In the genomic region with DNA sequence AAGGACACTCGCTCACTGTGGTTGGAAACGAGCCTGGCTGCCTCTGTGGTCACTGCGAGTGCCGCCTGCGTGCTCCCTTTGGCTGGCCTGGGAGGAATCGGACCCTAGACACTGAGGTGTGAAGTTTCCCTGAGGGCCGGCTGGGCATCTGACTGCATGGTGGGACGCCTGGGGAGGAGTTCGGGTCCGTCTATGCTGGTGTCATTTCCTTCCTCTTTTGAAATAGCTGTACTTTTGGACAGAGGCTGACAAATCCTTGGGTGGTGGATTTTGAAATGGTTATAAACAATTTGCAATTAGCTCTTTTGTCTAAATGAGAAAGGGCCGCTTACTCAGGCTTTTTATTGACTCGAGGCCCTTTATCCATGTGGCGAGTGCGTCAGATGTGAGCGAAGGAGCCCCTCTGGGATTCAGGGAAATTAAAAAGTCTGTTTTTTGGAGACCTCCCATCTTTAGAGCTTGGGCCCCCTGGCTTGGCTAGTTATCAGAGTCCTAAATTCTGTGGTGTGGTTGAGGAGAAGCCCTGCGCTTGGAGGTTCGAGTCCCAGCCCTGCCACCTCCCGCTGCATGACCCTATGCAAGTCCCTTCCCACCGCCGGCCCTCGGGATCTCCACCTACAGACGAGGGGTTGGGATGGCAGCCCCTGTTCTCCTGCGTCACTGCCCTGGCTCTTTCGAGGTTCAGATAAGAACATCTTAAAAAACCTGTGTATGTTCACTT, we compare ENCODE assay signal across 9 cellular contexts.
DNase-seq lines count a peak whose midpoint lies in the region; ATAC-seq, FAIRE-seq and TF ChIP-seq lines count a peak whose summit lies in the region.
"Had no signal": no experiment of that assay in that cellular context is flagged by ENCODE, and none has a peak within 500 bp of the region (broad histone marks: within the 10 kb centered on the region; RNA-seq: fewer than 3 reads in every experiment).

No MANE protein-coding gene starts in this region.

- intact Hi-C loops in Right ventricle myocardium inferior (cut with DNase I): no loop called here
- intact Hi-C loops in cardiac septum (cut with DNase I): no loop called here

- no peaks in the 10 kb centered on the region for H3K79me2 ChIP-seq in mesendoderm (ENCODE audit: control insufficient read depth, insufficient read depth, low read length)
- no peaks in the 10 kb centered on the region for H3K79me2 ChIP-seq in GM23248 (ENCODE audit: insufficient read depth)

- ATAC-seq in Right ventricle myocardium inferior (peak; percentile 56), HG02852 (IDR thresholded peaks at IDR 0.05; ENCODE audit: unreplicated experiment) (no peak)

- no peak for TF ChIP-seq POLR2A in GM12892 (IDR thresholded peaks at IDR 0.05; ENCODE audit: low read depth, low read length)

- no peak for TF ChIP-seq CTCF in endothelial cell (IDR thresholded peaks at IDR 0.05; ENCODE audit: unreplicated experiment)

- no peak overlapping the region for H3K18ac ChIP-seq in mesendoderm (ENCODE audit: low read length)

- H3K4me3 Mint-ChIP-seq in endothelial cell (ENCODE audit: unreplicated experiment): peak overlapping the region; percentile 59
- H3K4me3 Mint-ChIP-seq: activated naive CD4-positive, alpha-beta T cell treated with anti-CD3 and anti-CD28 coated beads, Interleukin-2, amount 50 U/mL, for 24 hours had no signal

- no peaks in the 10 kb centered on the region for H3K4me1 ChIP-seq in mesendoderm (ENCODE audit: control insufficient read depth, low read depth, low read length)
- H3K4me1 ChIP-seq in GM23248 (ENCODE audit: insufficient read depth): peaks cover 8% of the 10 kb centered on the region; the same call in 1 of the 2 replicates

- H3K27me3 ChIP-seq in mesendoderm (ENCODE audit: insufficient read depth, low read length, poor library complexity) (no peaks in the 10 kb centered on the region), GM23248 (replicated peaks; ENCODE audit: insufficient read depth) (no peaks in the 10 kb centered on the region)

- no peaks in the 10 kb centered on the region for H4K20me1 ChIP-seq in GM23248 (ENCODE audit: insufficient read depth)

- no peak overlapping the region for H3K27ac ChIP-seq in mesendoderm (ENCODE audit: low read depth, low read length)
- no peak overlapping the region for H3K27ac ChIP-seq in GM23248

- FAIRE-seq in GM12892 (lab: Jason Lieb, UNC): no peak

- H2AK5ac ChIP-seq in mesendoderm (ENCODE audit: low read length): no peak overlapping the region

- H4K8ac ChIP-seq in mesendoderm (ENCODE audit: low read depth, low read length): no peak overlapping the region

- no peak overlapping the region for H3K56ac ChIP-seq in mesendoderm (ENCODE audit: low read length)

- H3K27me3 Mint-ChIP-seq in endothelial cell (ENCODE audit: unreplicated experiment): peaks cover 54% of the 10 kb centered on the region
- H3K27me3 Mint-ChIP-seq: activated naive CD4-positive, alpha-beta T cell treated with anti-CD3 and anti-CD28 coated beads, Interleukin-2, amount 50 U/mL, for 24 hours had no signal

- H2BK5ac ChIP-seq in mesendoderm (ENCODE audit: low read length): no peak overlapping the region

- H3K9me3 Mint-ChIP-seq in endothelial cell (ENCODE audit: unreplicated experiment): no peaks in the 10 kb centered on the region
- H3K9me3 Mint-ChIP-seq: activated naive CD4-positive, alpha-beta T cell treated with anti-CD3 and anti-CD28 coated beads, Interleukin-2, amount 50 U/mL, for 24 hours had no signal

- H3K4me1 Mint-ChIP-seq in endothelial cell (ENCODE audit: unreplicated experiment): peaks cover 68% of the 10 kb centered on the region

- H3K9me2 ChIP-seq in GM23248 (ENCODE audit: insufficient read depth): no peaks in the 10 kb centered on the region

- H3K79me1 ChIP-seq in mesendoderm (ENCODE audit: low read length): no peaks in the 10 kb centered on the region

- H3K36me3 Mint-ChIP-seq in endothelial cell (ENCODE audit: low read depth, unreplicated experiment): peaks cover 66% of the 10 kb centered on the region

- H4K5ac ChIP-seq in mesendoderm (ENCODE audit: low read length): no peak overlapping the region

- no peaks in the 10 kb centered on the region for H3K36me3 ChIP-seq in mesendoderm (ENCODE audit: control insufficient read depth, insufficient read depth, low read length)
- no peaks in the 10 kb centered on the region for H3K36me3 ChIP-seq in GM23248 (ENCODE audit: low read depth)

- no peak overlapping the region for H2AFZ ChIP-seq in GM23248

- WGBS in mesendoderm (ENCODE audit: extremely low coverage, insufficient coverage, low lambda C conversion rate): no CpG with 5 or more reads among the region's 24 CpGs
- WGBS in GM23248 (ENCODE audit: low coverage in 1 of 2, low lambda C conversion rate in 2 of 2, missing lambda C conversion rate in 2 of 2), 2 experiments: 90 to 91% methylated on average over 24 of the region's 24 CpGs

- H3K4me3 ChIP-seq in mesendoderm (ENCODE audit: low read length): no peak overlapping the region
- no peak overlapping the region for H3K4me3 ChIP-seq in GM23248

- no peak overlapping the region for H2BK15ac ChIP-seq in mesendoderm (replicated peaks; ENCODE audit: low read depth)

- H3K27ac Mint-ChIP-seq in endothelial cell (ENCODE audit: unreplicated experiment): peak overlapping the region; percentile 77

- H3K4ac ChIP-seq in mesendoderm (ENCODE audit: low read depth, low read length): no peak overlapping the region

- no peak overlapping the region for H2BK120ac ChIP-seq in mesendoderm (ENCODE audit: low read depth, low read length)

- peak overlapping the region; percentile 94 for H3K23ac ChIP-seq in mesendoderm (ENCODE audit: low read length)

- H3K9ac ChIP-seq in mesendoderm (ENCODE audit: low read length) (no peak overlapping the region), GM23248 (no peak overlapping the region)

- no peak overlapping the region for H3K4me2 ChIP-seq in mesendoderm (ENCODE audit: low read length)
- no peak overlapping the region for H3K4me2 ChIP-seq in GM23248 (ENCODE audit: unreplicated experiment)

- H3F3A ChIP-seq in GM23248 (ENCODE audit: insufficient read depth): 0 out of 2 replicates have a peak, but pooled peaks cover 8% of the 10 kb centered on the region

- in situ Hi-C loops in GM23248 (cut with MboI): no loop called here

- DNase-seq in Right ventricle myocardium inferior (ENCODE audit: missing footprints) (peak; percentile 81), cardiac septum (ENCODE audit: low spot score) (no peak), endothelial cell (ENCODE audit: low spot score) (no peak), mesendoderm (peak; percentile 24), GM12892 (ENCODE audit: insufficient read length) (no peak), HPDE6-E6E7 (ENCODE audit: extremely low spot score) (no peak), GM23248 (no peak)

- H3K9me3 ChIP-seq in GM23248 (ENCODE audit: low read depth): no peaks in the 10 kb centered on the region

Comparison
In these comparisons a context has a peak if more than half of its experiments do, and no peak if none do; other contexts are left out.
1. DNase-seq: peak in Right ventricle myocardium inferior (single experiment) and mesendoderm (single experiment); none in cardiac septum (single experiment), endothelial cell (single experiment), GM12892 (single experiment), HPDE6-E6E7 (single experiment) and GM23248 (single experiment).